ENCODE assay signal across 1 cellular context in the genomic region with DNA sequence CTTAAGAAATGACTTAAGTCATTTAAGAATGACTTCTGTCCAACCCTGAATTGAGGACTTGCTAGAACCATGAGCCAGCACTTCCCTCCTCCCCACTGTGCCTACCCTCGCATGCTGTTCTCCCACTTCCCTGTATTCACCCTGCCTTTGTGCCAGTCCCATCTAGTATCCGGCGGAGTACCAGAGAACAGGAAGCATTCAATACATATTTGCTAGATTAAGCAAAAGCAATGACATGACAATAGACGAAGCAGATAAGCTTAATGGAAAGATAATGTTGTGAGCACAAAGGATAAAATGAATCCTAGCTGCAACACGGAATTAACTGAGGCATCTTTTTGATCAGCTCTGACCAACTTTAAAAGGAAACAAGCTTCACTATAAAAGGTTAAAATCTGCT.
TF ChIP-seq lines count a peak whose summit lies in the region.

No MANE protein-coding gene starts in this region.

TF ChIP-seq in IMR-90, 13 proteins besides CTCF, POLR2A, EP300 and RAD21 (continued from another document):
- TF ChIP-seq, protein P1, sequence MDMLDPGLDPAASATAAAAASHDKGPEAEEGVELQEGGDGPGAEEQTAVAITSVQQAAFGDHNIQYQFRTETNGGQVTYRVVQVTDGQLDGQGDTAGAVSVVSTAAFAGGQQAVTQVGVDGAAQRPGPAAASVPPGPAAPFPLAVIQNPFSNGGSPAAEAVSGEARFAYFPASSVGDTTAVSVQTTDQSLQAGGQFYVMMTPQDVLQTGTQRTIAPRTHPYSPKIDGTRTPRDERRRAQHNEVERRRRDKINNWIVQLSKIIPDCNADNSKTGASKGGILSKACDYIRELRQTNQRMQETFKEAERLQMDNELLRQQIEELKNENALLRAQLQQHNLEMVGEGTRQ (IDR thresholded peaks at IDR 0.05; ENCODE audit: low read depth, low read length): no peak
- no peak for TF ChIP-seq MXI1 (IDR thresholded peaks at IDR 0.05; ENCODE audit: borderline replicate concordance, low read depth, low read length)
